In the genomic region with DNA sequence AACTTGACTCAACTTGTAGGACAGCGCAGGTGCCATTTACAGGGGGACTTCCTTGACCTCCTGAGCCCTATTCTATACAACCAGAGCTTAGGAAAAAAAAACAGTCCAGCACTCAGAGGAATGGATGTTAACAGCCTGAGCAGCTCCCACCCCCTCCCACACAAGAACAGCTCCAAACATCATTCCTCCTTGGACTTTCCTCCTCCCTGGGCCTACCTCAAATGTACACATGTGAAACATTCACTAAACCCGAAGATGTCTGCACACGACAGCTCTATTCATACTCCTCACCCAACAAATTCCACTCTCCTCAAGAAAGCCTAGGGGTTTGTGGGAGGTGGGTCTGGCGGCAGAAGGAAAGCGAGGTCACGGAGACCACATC, we compare ENCODE assay signal across 8 cellular contexts. TPM values are rescaled to one million over a fixed set of nuclear protein-coding genes. Genes with fewer than 3 reads are reported as not detected.
DNase-seq lines count a peak whose midpoint lies in the region; ATAC-seq and TF ChIP-seq lines count a peak whose summit lies in the region.

No MANE protein-coding gene starts in this region.

- no peaks in the 10 kb centered on the region for H3K36me3 ChIP-seq in mucosa of descending colon (ENCODE audit: low read depth)

- TF ChIP-seq CTCF in cardiac fibroblast (IDR thresholded peaks at IDR 0.05; ENCODE audit: low read depth, low read length) (no peak), mucosa of descending colon (IDR thresholded peaks at IDR 0.05) (no peak)

- H3K4me1 ChIP-seq in mucosa of descending colon (ENCODE audit: low read depth), result peaks cover 20% of the 10 kb centered on the region

- H3K4me1 Mint-ChIP-seq in stimulated activated naive CD8-positive, alpha-beta T cell treated with anti-CD3 and anti-CD28 coated beads, Interleukin-15, Interleukin-2, amounts not matched to agents 100 ng/mL and 50 ng/mL, for 24 hours (ENCODE audit: low read depth), result peaks cover 56% of the 10 kb centered on the region

- ATAC-seq in stimulated activated naive CD8-positive, alpha-beta T cell treated with anti-CD3 and anti-CD28 coated beads, Interleukin-15, Interleukin-2, amounts not matched to agents 100 U/mL and 50 U/mL, for 24 hours, result no peak
- peak; percentile 15 for ATAC-seq in mucosa of descending colon
- ATAC-seq in GM19035 (IDR thresholded peaks at IDR 0.05; ENCODE audit: unreplicated experiment), result no peak

- intact Hi-C loops in mucosa of descending colon (cut with DNase I, micrococcal nuclease) (no loop called here), head of caudate nucleus (cut with DNase I) (loop anchor here (5.0 kb wide), 1 partner anchor 101 kb away; no protein-coding TSS in a partner anchor)

- H3K27ac Mint-ChIP-seq in stimulated activated naive CD8-positive, alpha-beta T cell treated with anti-CD3 and anti-CD28 coated beads, Interleukin-15, Interleukin-2, amounts not matched to agents 100 ng/mL and 50 ng/mL, for 24 hours, result peak overlapping the region; percentile 95

- H3K9me3 Mint-ChIP-seq in stimulated activated naive CD8-positive, alpha-beta T cell treated with anti-CD3 and anti-CD28 coated beads, Interleukin-15, Interleukin-2, amounts not matched to agents 100 ng/mL and 50 ng/mL, for 24 hours, result no peaks in the 10 kb centered on the region

- H3K4me3 Mint-ChIP-seq in stimulated activated naive CD8-positive, alpha-beta T cell treated with anti-CD3 and anti-CD28 coated beads, Interleukin-15, Interleukin-2, amounts not matched to agents 100 ng/mL and 50 ng/mL, for 24 hours, result peak overlapping the region; percentile 100

- no peak for DNase-seq in stimulated activated naive CD8-positive, alpha-beta T cell treated with anti-CD3 and anti-CD28 coated beads, Interleukin-15, Interleukin-2, amounts not matched to agents 100 U/mL and 50 U/mL, for 24 hours
- DNase-seq in cardiac fibroblast (ENCODE audit: low read depth in 2 of 2), result no peak
- DNase-seq in mucosa of descending colon, result no peak
- DNase-seq in head of caudate nucleus, result no peak
- DNase-seq in stimulated activated CD4-positive, alpha-beta T cell treated with anti-CD3 and anti-CD28 coated beads, Interleukin-2, amount 100 ng/mL, for 24 hours, result no peak
- DNase-seq in stimulated activated naive CD4-positive, alpha-beta T cell (lab: John Stamatoyannopoulos, UW), result no peak

- H3K9me3 ChIP-seq in mucosa of descending colon, result no peaks in the 10 kb centered on the region

- H3K4me3 ChIP-seq in cardiac fibroblast (replicated peaks in 1 of 2; ENCODE audit: low read depth in 2 of 2, low read length in 2 of 2) (peak overlapping the region; percentile 84 to 95), mucosa of descending colon (peak overlapping the region; percentile 70)

- H3K36me3 Mint-ChIP-seq in stimulated activated naive CD8-positive, alpha-beta T cell treated with anti-CD3 and anti-CD28 coated beads, Interleukin-15, Interleukin-2, amounts not matched to agents 100 ng/mL and 50 ng/mL, for 24 hours (ENCODE audit: low read depth), result peaks cover 57% of the 10 kb centered on the region

- no peaks in the 10 kb centered on the region for H3K27me3 Mint-ChIP-seq in stimulated activated naive CD8-positive, alpha-beta T cell treated with anti-CD3 and anti-CD28 coated beads, Interleukin-15, Interleukin-2, amounts not matched to agents 100 ng/mL and 50 ng/mL, for 24 hours

RNA-seq across cellular contexts. Expression of a gene that starts 0.5 kb away (rescaled TPM):
- 1 to 10 TPM; 4.5 to 7.2 (median 6.2) TPM for total RNA-seq in mucosa of descending colon

RNA-seq across cellular contexts. Expression of a gene that starts 6.0 kb away (rescaled TPM):
- 100 to 1,000 TPM; 130 to 193 (median 153) TPM for total RNA-seq in mucosa of descending colon

RNA-seq across cellular contexts. Expression of a gene that starts 6.1 kb away (rescaled TPM):
- total RNA-seq in mucosa of descending colon, result 10 to 100 TPM; 13.0 to 15.3 (median 14.8) TPM

RNA-seq across cellular contexts. Expression of a gene that starts 16.1 kb away (rescaled TPM):
- 100 to 1,000 TPM in 2 of 3 donors, 10 to 100 TPM in 1; 98.1 to 136 (median 127) TPM for total RNA-seq in mucosa of descending colon

RNA-seq across cellular contexts. Expression of a gene that starts 57.9 kb away (rescaled TPM):
- total RNA-seq in mucosa of descending colon, result 100 to 1,000 TPM; 106 to 120 (median 115) TPM
